1 cellular context compared by ENCODE assay signal in the genomic region with DNA sequence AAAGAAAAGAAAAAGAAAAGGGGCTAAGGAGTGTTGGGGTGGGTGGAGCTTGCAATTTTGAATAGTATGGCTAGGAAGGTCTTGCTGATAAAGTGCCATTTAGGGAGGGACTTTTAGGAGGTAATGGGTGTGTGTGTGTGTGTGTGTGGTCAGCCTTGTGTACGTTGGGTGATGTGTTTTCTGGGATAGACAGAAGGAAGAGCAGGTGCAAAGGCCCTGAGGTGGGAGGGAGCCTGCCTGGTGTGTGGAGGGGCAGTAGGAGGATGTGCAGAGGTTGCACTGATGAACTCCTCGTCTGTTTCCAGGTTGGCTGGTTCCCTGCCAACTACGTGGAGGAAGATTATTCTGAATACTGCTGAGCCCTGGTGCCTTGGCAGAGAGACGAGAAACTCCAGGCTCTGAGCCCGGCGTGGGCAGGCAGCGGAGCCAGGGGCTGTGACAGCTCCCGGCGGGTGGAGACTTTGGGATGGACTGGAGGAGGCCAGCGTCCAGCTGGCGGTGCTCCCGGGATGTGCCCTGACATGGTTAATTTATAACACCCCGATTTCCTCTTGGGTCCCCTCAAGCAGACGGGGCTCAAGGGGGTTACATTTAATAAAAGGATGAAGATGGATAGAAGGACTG.
TF ChIP-seq lines count a peak whose summit lies in the region.

No MANE protein-coding gene starts in this region.

TF ChIP-seq in IMR-90, 13 proteins besides CTCF, POLR2A, EP300 and RAD21:
- no peak for TF ChIP-seq SMC3 (IDR thresholded peaks at IDR 0.05; ENCODE audit: low read depth, low read length)
- TF ChIP-seq RFX5 (IDR thresholded peaks at IDR 0.05; ENCODE audit: low read depth, low read length), result no peak
- TF ChIP-seq CEBPB (IDR thresholded peaks at IDR 0.05; ENCODE audit: low read depth, low read length), result no peak
- no peak for TF ChIP-seq MAFK (IDR thresholded peaks at IDR 0.05; ENCODE audit: low read depth, low read length)
- no peak for TF ChIP-seq BHLHE40 (IDR thresholded peaks at IDR 0.05; ENCODE audit: low read depth, low read length)
- TF ChIP-seq NFE2L2 (IDR thresholded peaks at IDR 0.05; ENCODE audit: low read depth, low read length), result no peak
- TF ChIP-seq RCOR1 (IDR thresholded peaks at IDR 0.05; ENCODE audit: insufficient replicate concordance, low read length), result no peak
- TF ChIP-seq, protein P1, sequence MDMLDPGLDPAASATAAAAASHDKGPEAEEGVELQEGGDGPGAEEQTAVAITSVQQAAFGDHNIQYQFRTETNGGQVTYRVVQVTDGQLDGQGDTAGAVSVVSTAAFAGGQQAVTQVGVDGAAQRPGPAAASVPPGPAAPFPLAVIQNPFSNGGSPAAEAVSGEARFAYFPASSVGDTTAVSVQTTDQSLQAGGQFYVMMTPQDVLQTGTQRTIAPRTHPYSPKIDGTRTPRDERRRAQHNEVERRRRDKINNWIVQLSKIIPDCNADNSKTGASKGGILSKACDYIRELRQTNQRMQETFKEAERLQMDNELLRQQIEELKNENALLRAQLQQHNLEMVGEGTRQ (IDR thresholded peaks at IDR 0.05; ENCODE audit: low read depth, low read length), result no peak
- no peak for TF ChIP-seq FOS (IDR thresholded peaks at IDR 0.05; ENCODE audit: low read depth, low read length)
- no peak for TF ChIP-seq CHD1 (IDR thresholded peaks at IDR 0.05; ENCODE audit: low read depth, low read length)
- no peak for TF ChIP-seq MAZ (IDR thresholded peaks at IDR 0.05; ENCODE audit: borderline replicate concordance, low read depth, low read length)
- no peak for TF ChIP-seq MXI1 (IDR thresholded peaks at IDR 0.05; ENCODE audit: borderline replicate concordance, low read depth, low read length)
TF ChIP-seq in IMR-90: peak in this region for 0.
